19 cellular contexts compared by ENCODE assay signal in genomic region chr5:1439388-1440097, GRCh38. TPM values are rescaled to one million over a fixed set of nuclear protein-coding genes. Genes with fewer than 3 reads are reported as not detected.
DNase-seq lines count a peak whose midpoint lies in the region; ATAC-seq and TF ChIP-seq lines count a peak whose summit lies in the region.
"Had no signal": no experiment of that assay in that cellular context is flagged by ENCODE, and none has a peak within 500 bp of the region (broad histone marks: within the 10 kb centered on the region; RNA-seq: fewer than 3 reads in every experiment).

No MANE protein-coding gene starts in this region.

- no peak overlapping the region for H2BK5ac ChIP-seq in neuronal stem cell (ENCODE audit: low read length)

- H2AFZ ChIP-seq in neuronal stem cell (ENCODE audit: low read length), result no peak overlapping the region

- H3K14ac ChIP-seq in neuronal stem cell (ENCODE audit: low read length), result no peak overlapping the region

- H3K4ac ChIP-seq in neuronal stem cell (ENCODE audit: low read length), result no peak overlapping the region

- in situ Hi-C loops in GM13977 (cut with MboI; ENCODE audit: low pct_unique_long_range_greater_than_20kb, low sequenced_read_pairs, unreplicated experiment), result no loop called here

- no peak overlapping the region for H2BK15ac ChIP-seq in neuronal stem cell (ENCODE audit: low read length)

- H4K91ac ChIP-seq in neuronal stem cell (ENCODE audit: low read depth, low read length, poor library complexity), result no peak overlapping the region

- ATAC-seq in Right ventricle myocardium inferior, result no peak

- WGBS in neuronal stem cell (ENCODE audit: extremely low coverage in 2 of 2, insufficient read length in 2 of 2, insufficient replicate concordance in 1 of 2), 2 donors, result no CpG with 5 or more reads among the region's 15 CpGs

- no peak overlapping the region for H2AK5ac ChIP-seq in neuronal stem cell (ENCODE audit: low read depth, low read length)

- no peak overlapping the region for H2BK12ac ChIP-seq in neuronal stem cell (ENCODE audit: low read length)

- peak overlapping the region; percentile 14 for H3K9ac ChIP-seq in neuronal stem cell (ENCODE audit: low read depth, low read length, poor library complexity)
- no peak overlapping the region for H3K9ac ChIP-seq in colonic mucosa (ENCODE audit: low read depth in 2 of 2, low read length in 2 of 2)

- H3K18ac ChIP-seq in neuronal stem cell (ENCODE audit: low read length), result no peak overlapping the region

- H3K36me3 ChIP-seq in neuronal stem cell (replicated peaks in 1 of 2; ENCODE audit: control insufficient read depth in 2 of 2, insufficient read depth in 2 of 2, low read length in 2 of 2) (no peaks in the 10 kb centered on the region), colonic mucosa (no peaks in the 10 kb centered on the region)
- H3K36me3 ChIP-seq: BE2C, Peyer's patch had no signal

- no peaks in the 10 kb centered on the region for H3K79me1 ChIP-seq in neuronal stem cell (ENCODE audit: low read depth, low read length)

- peaks cover 0 to 3% of the 10 kb centered on the region in 2 donors for H3K4me1 ChIP-seq in neuronal stem cell (ENCODE audit: control insufficient read depth in 2 of 2, insufficient read depth in 1 of 2, low read depth in 1 of 2, low read length in 2 of 2)
- H3K4me1 ChIP-seq in colonic mucosa, result no peaks in the 10 kb centered on the region

- H3K27ac ChIP-seq in coronary artery (no peak overlapping the region), neuronal stem cell (replicated peaks; ENCODE audit: low read length) (no peak overlapping the region), colonic mucosa (no peak overlapping the region)
- H3K27ac ChIP-seq: Peyer's patch had no signal

- H3K9me3 ChIP-seq in neuronal stem cell (replicated peaks in 1 of 2; ENCODE audit: control insufficient read depth in 2 of 2, insufficient read depth in 1 of 2, low read depth in 1 of 2, low read length in 2 of 2) (peaks cover 3 to 6% of the 10 kb centered on the region in 2 donors), colonic mucosa (no peaks in the 10 kb centered on the region)
- H3K9me3 ChIP-seq: BE2C, Peyer's patch had no signal

- DNase-seq in cardiac septum (ENCODE audit: low spot score) (peak; percentile 6), Right ventricle myocardium inferior (ENCODE audit: missing footprints) (no peak), coronary artery (ENCODE audit: low spot score) (peak; percentile 35), neuronal stem cell (ENCODE audit: low spot score) (no peak), colonic mucosa (no peak), GM13977 (ENCODE audit: low spot score) (no peak), DMS53 (lab: John Stamatoyannopoulos, UW) (no peak)
- DNase-seq: BE2C, DMS79, NCI-H1694, NCI-H2081, NCI-H2171 treated with DMSO at 0.1 percent for 48 hours, NCI-H526 had no signal

- no peak overlapping the region for H2BK120ac ChIP-seq in neuronal stem cell (ENCODE audit: low read depth, low read length)

- no peak for TF ChIP-seq CTCF in coronary artery (IDR thresholded peaks at IDR 0.05)
- TF ChIP-seq CTCF in colonic mucosa (IDR thresholded peaks at IDR 0.05), result no peak
- TF ChIP-seq CTCF in GM13977 (IDR thresholded peaks at IDR 0.05; ENCODE audit: extremely low read depth, insufficient read depth, missing control alignments), result no peak

- H3K27me3 ChIP-seq in neuronal stem cell (ENCODE audit: control insufficient read depth in 3 of 3, insufficient read depth in 3 of 3, low read depth in 1 of 3, low read length in 3 of 3) (peaks cover 13 to 56% (median 21%) of the 10 kb centered on the region in 3 experiments), colonic mucosa (peaks cover 17% of the 10 kb centered on the region)

- H3K23ac ChIP-seq in neuronal stem cell (ENCODE audit: low read depth, low read length, poor library complexity), result no peak overlapping the region

- intact Hi-C loops in cardiac septum (cut with DNase I), result no loop called here
- intact Hi-C loops in Right ventricle myocardium inferior (cut with DNase I), result no loop called here
- intact Hi-C loops in colonic mucosa (cut with DNase I), result no loop called here

- H3K4me3 ChIP-seq in coronary artery (no peak overlapping the region), neuronal stem cell (ENCODE audit: low read length in 2 of 2) (peak overlapping the region in 1 of 2 donors; percentile 34), colonic mucosa (no peak overlapping the region)
- H3K4me3 ChIP-seq: Peyer's patch had no signal

- H3K4me2 ChIP-seq in neuronal stem cell (ENCODE audit: insufficient read depth, low read length, poor library complexity, severe bottlenecking), result no peak overlapping the region

- H4K8ac ChIP-seq in neuronal stem cell (ENCODE audit: low read depth, low read length), result no peak overlapping the region

RNA-seq across cellular contexts. Expression of gene SLC6A3, which starts 5.7 kb away (rescaled TPM):
- total RNA-seq in cardiac septum, result 0.19 TPM
- total RNA-seq in Right ventricle myocardium inferior, result not detected
- 0.26 TPM for polyA plus RNA-seq in neuronal stem cell (2013, experiment 1 of 2)
- polyA plus RNA-seq in neuronal stem cell (2013, experiment 2 of 2), result 0.15 TPM
- not detected for total RNA-seq in colonic mucosa
- total RNA-seq: A673, H4, MCF 10A, OCI-LY7 had no signal
- polyA plus RNA-seq: IgD-negative memory B cell had no signal

Comparison
In these comparisons a context has a peak if more than half of its experiments do, and no peak if none do; other contexts are left out.
1. DNase-seq: peak in cardiac septum (single experiment) and coronary artery (single experiment); none in Right ventricle myocardium inferior (single experiment), neuronal stem cell (single experiment), colonic mucosa (single experiment), GM13977 (single experiment) and DMS53 (single experiment).